In genomic region chr12:114369088-114369487, GRCh38 we compare ENCODE assay signal across 21 cellular contexts. TPM values are rescaled to one million over a fixed set of nuclear protein-coding genes. Genes with fewer than 3 reads are reported as not detected.
"Had no signal": no experiment of that assay in that cellular context is flagged by ENCODE, and none has a peak within 500 bp of the region (broad histone marks: within the 10 kb centered on the region; RNA-seq: fewer than 3 reads in every experiment).

No MANE protein-coding gene starts in this region.

- H3K27me3 ChIP-seq: brain microvascular endothelial cell, tibial nerve had no signal

- H3K36me3 ChIP-seq: brain microvascular endothelial cell, tibial nerve had no signal

- H3K4me3 ChIP-seq: lung, tibial nerve had no signal

- H3K4me1 ChIP-seq: tibial nerve had no signal

- DNase-seq: activated CD4-positive, alpha-beta T cell treated with anti-CD3 and anti-CD28 coated beads for 36 hours; activated CD8-positive, alpha-beta T cell treated with anti-CD3 and anti-CD28 coated beads for 36 hours; activated naive CD4-positive, alpha-beta T cell treated with Interleukin-2 at 50 U/mL for 16 hours; activated naive CD8-positive, alpha-beta T cell treated with anti-CD3 and anti-CD28 coated beads, Interleukin-2, amount 10 ng/mL, durations not matched to agents 7 days and 5 days; activated T-cell treated with anti-CD3 and anti-CD28 coated beads, Interleukin-2, amount 50 U/mL, for 1 hour; brain microvascular endothelial cell; cortex of kidney; erythroblast; hippocampal formation; left colon; nephron progenitor cell; nucleus accumbens; stimulated activated CD4-positive, alpha-beta T cell treated with anti-CD3 and anti-CD28 coated beads, Interleukin-2, amount 100 ng/mL, for 24 hours; stimulated activated naive CD4-positive, alpha-beta T cell treated with Interleukin-2 at 50 U/mL for 16 hours had no signal

- H3K27ac ChIP-seq: brain microvascular endothelial cell, tibial nerve had no signal

- ATAC-seq: activated CD4-positive, alpha-beta T cell treated with anti-CD3 and anti-CD28 coated beads for 36 hours; activated CD8-positive, alpha-beta T cell treated with anti-CD3 and anti-CD28 coated beads for 36 hours; activated T-helper 17 cell treated with anti-CD3 and anti-CD28 coated beads, Interleukin-2, amount 50 U/mL, for 72 hours; left colon; WTC11 had no signal

RNA-seq across cellular contexts. Expression of gene TBX5, which starts 36.9 kb away (rescaled TPM):
- total RNA-seq: activated CD4-positive, alpha-beta T cell treated with anti-CD3 and anti-CD28 coated beads for 36 hours; activated CD8-positive, alpha-beta T cell treated with anti-CD3 and anti-CD28 coated beads for 36 hours; activated naive CD8-positive, alpha-beta T cell treated with anti-CD3 and anti-CD28 coated beads, Interleukin-2, amount 10 ng/mL, durations not matched to agents 7 days and 5 days; activated T-helper 17 cell treated with anti-CD3 and anti-CD28 coated beads, Interleukin-2, amount 50 U/mL, for 72 hours; glomerular endothelial cell; left colon; myocyte; renal cortical epithelial cell; tibial nerve had no signal
